In genomic region chr2:108635630-108636354, GRCh38 we compare ENCODE assay signal across 1 cellular context.
TF ChIP-seq lines count a peak whose summit lies in the region.

No MANE protein-coding gene starts in this region.

TF ChIP-seq in SK-N-SH treated with all-trans-retinoic acid at 6 μM for 48 hours, 23 proteins besides CTCF, POLR2A, EP300 and RAD21 (continued from another document):
- no peak for TF ChIP-seq TCF4 (CRISPR knock-in tag; IDR thresholded peaks at IDR 0.05; ENCODE audit: borderline replicate concordance)
- no peak for TF ChIP-seq PPARA (CRISPR knock-in tag; IDR thresholded peaks at IDR 0.05; ENCODE audit: borderline replicate concordance)
- TF ChIP-seq ZFP3 (CRISPR knock-in tag; IDR thresholded peaks at IDR 0.05) = no peak
- no peak for TF ChIP-seq ZC3H10 (CRISPR knock-in tag; IDR thresholded peaks at IDR 0.05)
- TF ChIP-seq ZNF8 (CRISPR knock-in tag; IDR thresholded peaks at IDR 0.05) = no peak
- TF ChIP-seq ISL1 (CRISPR knock-in tag; IDR thresholded peaks at IDR 0.05) = no peak
- TF ChIP-seq ZNF565 (CRISPR knock-in tag; conservative IDR thresholded peaks at IDR 0.05; ENCODE audit: low read depth) = no peak
- TF ChIP-seq ZNF70 (CRISPR knock-in tag; IDR thresholded peaks at IDR 0.05) = no peak
- no peak for TF ChIP-seq PATZ1 (CRISPR knock-in tag; IDR thresholded peaks at IDR 0.05; ENCODE audit: borderline replicate concordance)
- no peak for TF ChIP-seq ARNTL (CRISPR knock-in tag; IDR thresholded peaks at IDR 0.05; ENCODE audit: borderline replicate concordance, low read depth)
